ENCODE assay signal across 12 cellular contexts in the genomic region with DNA sequence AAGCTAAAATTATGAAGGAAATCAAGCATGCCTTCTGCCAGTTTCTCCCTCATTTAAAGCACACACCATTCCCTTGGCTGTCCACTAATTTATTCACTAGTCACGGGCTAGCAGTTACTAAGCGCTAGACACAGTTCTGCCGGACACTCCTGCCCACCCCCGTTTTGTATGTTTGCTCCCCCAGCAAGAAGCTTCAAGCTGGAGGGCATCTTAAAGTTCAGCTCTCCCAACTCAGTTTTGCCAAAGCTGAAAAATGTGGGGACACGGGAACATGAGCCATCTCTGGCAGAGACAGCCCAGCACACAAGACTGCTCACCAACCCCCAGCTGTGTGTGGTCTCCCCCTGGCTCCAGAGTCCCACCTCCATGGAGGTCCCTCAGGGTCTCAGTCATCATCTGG.
DNase-seq lines count a peak whose midpoint lies in the region; ATAC-seq and TF ChIP-seq lines count a peak whose summit lies in the region.
"Had no signal": no experiment of that assay in that cellular context is flagged by ENCODE, and none has a peak within 500 bp of the region (broad histone marks: within the 10 kb centered on the region; RNA-seq: fewer than 3 reads in every experiment).

No MANE protein-coding gene starts in this region.

- H3K4me2 ChIP-seq in osteoblast (ENCODE audit: insufficient read depth, low read length), result no peak overlapping the region
- H3K4me2 ChIP-seq: BLaER1 treated with 17β-estradiol and CSF1 and Interleukin-3, amounts not matched to agents 10 nM and 100 nM had no signal

- H3K4me1 ChIP-seq in heart right ventricle (no peaks in the 10 kb centered on the region), osteoblast (ENCODE audit: insufficient read depth, low read length) (no peaks in the 10 kb centered on the region)
- H3K4me1 ChIP-seq: BLaER1 treated with 17β-estradiol and CSF1 and Interleukin-3, amounts not matched to agents 10 nM and 100 nM had no signal

- H2AFZ ChIP-seq in osteoblast (ENCODE audit: low read length), result no peak overlapping the region

- DNase-seq in left ventricle myocardium superior (peak; percentile 2), heart right ventricle (no peak), islet precursor cell (peak; percentile 23), osteoblast (ENCODE audit: insufficient read length, low spot score, missing footprints) (peak; percentile 67), glomerular visceral epithelial cell (ENCODE audit: extremely low spot score) (no peak), pons (ENCODE audit: low spot score) (no peak)
- DNase-seq: ACHN; CD4-positive, CD25-positive, alpha-beta regulatory T cell; DMS53; GF-D8 had no signal

- H3K79me2 ChIP-seq in osteoblast (ENCODE audit: insufficient read depth, low read length), result no peaks in the 10 kb centered on the region

- H3K27ac ChIP-seq in heart right ventricle (no peak overlapping the region), osteoblast (ENCODE audit: low read depth, low read length) (no peak overlapping the region)
- H3K27ac ChIP-seq: BLaER1 treated with 17β-estradiol and CSF1 and Interleukin-3, amounts not matched to agents 10 nM and 100 nM had no signal

- 86 to 94% methylated on average over 5 of the region's 5 CpGs for WGBS in heart right ventricle, 2 donors

- intact Hi-C loops in left ventricle myocardium superior (cut with micrococcal nuclease) (no loop called here), heart right ventricle (cut with DNase I) (no loop called here)

- H3K27me3 ChIP-seq in heart right ventricle (peaks cover 0 to 3% (median 0%) of the 10 kb centered on the region in 7 donors), osteoblast (ENCODE audit: insufficient read depth, low read length) (no peaks in the 10 kb centered on the region)
- H3K27me3 ChIP-seq: BLaER1 treated with 17β-estradiol and CSF1 and Interleukin-3, amounts not matched to agents 10 nM and 100 nM had no signal

- no peaks in the 10 kb centered on the region for H3K36me3 ChIP-seq in heart right ventricle
- no peaks in the 10 kb centered on the region for H3K36me3 ChIP-seq in osteoblast (ENCODE audit: insufficient read depth, low read length)
- H3K36me3 ChIP-seq: BLaER1 treated with 17β-estradiol and CSF1 and Interleukin-3, amounts not matched to agents 10 nM and 100 nM had no signal

- TF ChIP-seq CTCF in heart right ventricle (IDR thresholded peaks at IDR 0.05), result no peak
- no peak for TF ChIP-seq CTCF in osteoblast (IDR thresholded peaks at IDR 0.05; ENCODE audit: extremely low read depth, low read depth, low read length)

- H3K4me3 ChIP-seq in heart right ventricle (no peak overlapping the region), osteoblast (ENCODE audit: insufficient read depth, low read length) (no peak overlapping the region)
- H3K4me3 ChIP-seq: BLaER1 treated with 17β-estradiol and CSF1 and Interleukin-3, amounts not matched to agents 10 nM and 100 nM had no signal

- H3K9me3 ChIP-seq in heart right ventricle (peaks cover 0 to 8% (median 0%) of the 10 kb centered on the region in 11 donors), osteoblast (ENCODE audit: low read depth, low read length) (peaks cover 9% of the 10 kb centered on the region)

- no peaks in the 10 kb centered on the region for H4K20me1 ChIP-seq in osteoblast (ENCODE audit: insufficient read depth, low read length)

- ATAC-seq in left ventricle myocardium superior (no peak), heart right ventricle (no peak), GM21786 (IDR thresholded peaks at IDR 0.05; ENCODE audit: unreplicated experiment) (no peak)

Comparison
In these comparisons a context has a peak if more than half of its experiments do, and no peak if none do; other contexts are left out.
1. DNase-seq: peak in left ventricle myocardium superior (single experiment), islet precursor cell (single experiment) and osteoblast (single experiment); none in heart right ventricle (0 of 2), glomerular visceral epithelial cell (single experiment) and pons (single experiment).